1 cellular context compared by ENCODE assay signal in the genomic region with DNA sequence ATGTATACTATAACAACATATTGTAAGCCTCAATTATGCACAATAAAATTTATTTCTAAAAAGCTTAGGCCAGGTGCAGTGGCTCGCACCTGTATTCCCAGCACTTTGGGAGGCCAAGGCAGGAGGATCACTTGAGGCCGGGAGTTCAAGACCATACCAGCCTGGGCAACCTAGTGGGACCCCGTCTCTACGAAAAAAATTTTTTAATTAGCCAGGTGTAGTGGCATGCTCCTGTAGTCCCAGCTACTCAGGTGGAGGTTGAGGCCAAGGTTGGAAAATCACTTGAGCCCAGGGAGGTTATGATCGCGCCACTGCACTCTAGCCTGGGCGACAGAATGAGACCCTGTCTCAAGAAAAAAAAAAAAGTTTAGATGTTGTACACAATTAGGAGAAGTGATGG.
TF ChIP-seq lines count a peak whose summit lies in the region.

No MANE protein-coding gene starts in this region.

TF ChIP-seq in K562, 482 proteins besides CTCF, POLR2A, EP300 and RAD21:
- 0 out of 2 replicates have a peak, but pooled peaks have one; percentile 12 for TF ChIP-seq ZNF121 (CRISPR knock-in tag; conservative IDR thresholded peaks at IDR 0.05)
- TF ChIP-seq ZNF644 (tag; IDR thresholded peaks at IDR 0.05; ENCODE audit: low read depth), result no peak
